ENCODE assay signal across 19 cellular contexts in genomic region chr17:58997756-58998553, GRCh38.
DNase-seq lines count a peak whose midpoint lies in the region; ATAC-seq lines count a peak whose summit lies in the region.
"Had no signal": no experiment of that assay in that cellular context is flagged by ENCODE, and none has a peak within 500 bp of the region (broad histone marks: within the 10 kb centered on the region; RNA-seq: fewer than 3 reads in every experiment).

No MANE protein-coding gene starts in this region.

- H3K27ac ChIP-seq in BLaER1 treated with 17β-estradiol and CSF1 and Interleukin-3, amounts not matched to agents 10 nM and 100 nM: peak overlapping the region; percentile 8 to 79 (median 71); a peak in 21 of 22 replicates
- H3K27ac ChIP-seq in GM23248: no peak overlapping the region
- H3K27ac ChIP-seq: ascending aorta had no signal

- H3K9me3 ChIP-seq in BLaER1 treated with 17β-estradiol and CSF1 and Interleukin-3, amounts not matched to agents 10 nM and 100 nM (replicated peaks in 1 of 11): no peaks in the 10 kb centered on the region
- H3K9me3 ChIP-seq in GM23248 (ENCODE audit: low read depth): no peaks in the 10 kb centered on the region
- H3K9me3 ChIP-seq: ascending aorta, esophagus squamous epithelium had no signal

- peak overlapping the region; percentile 70 for H3K27ac Mint-ChIP-seq in central memory CD8-positive, alpha-beta T cell (ENCODE audit: low read depth)
- peak overlapping the region in 5 of 6 donors; percentile 23 to 81 (median 51) for H3K27ac Mint-ChIP-seq in naive B cell
- H3K27ac Mint-ChIP-seq: mesothelial cell of epicardium had no signal

- H4K20me1 ChIP-seq in BLaER1 treated with 17β-estradiol and CSF1 and Interleukin-3, amounts not matched to agents 10 nM and 100 nM: no peaks in the 10 kb centered on the region
- no peaks in the 10 kb centered on the region for H4K20me1 ChIP-seq in GM23248 (ENCODE audit: insufficient read depth)

- peaks cover 59 to 83% (median 74%) of the 10 kb centered on the region in 10 experiments for H3K4me1 ChIP-seq in BLaER1 treated with 17β-estradiol and CSF1 and Interleukin-3, amounts not matched to agents 10 nM and 100 nM
- peaks cover 8% of the 10 kb centered on the region; the same call in 1 of the 2 replicates for H3K4me1 ChIP-seq in GM23248 (ENCODE audit: insufficient read depth)

- in situ Hi-C loops in GM23248 (cut with MboI): loop anchor here (10.0 kb wide), 1 partner anchor 293 kb away; no protein-coding TSS in a partner anchor

- no peaks in the 10 kb centered on the region for H3K27me3 ChIP-seq in BLaER1 treated with 17β-estradiol and CSF1 and Interleukin-3, amounts not matched to agents 10 nM and 100 nM
- no peaks in the 10 kb centered on the region for H3K27me3 ChIP-seq in GM23248 (replicated peaks; ENCODE audit: insufficient read depth)
- H3K27me3 ChIP-seq: ascending aorta, dorsolateral prefrontal cortex, esophagus squamous epithelium had no signal

- H3K4me1 Mint-ChIP-seq in central memory CD8-positive, alpha-beta T cell: peaks cover 7% of the 10 kb centered on the region
- peaks cover 7 to 21% (median 16%) of the 10 kb centered on the region in 3 donors for H3K4me1 Mint-ChIP-seq in naive B cell

- no peaks in the 10 kb centered on the region for H3K27me3 Mint-ChIP-seq in central memory CD8-positive, alpha-beta T cell
- H3K27me3 Mint-ChIP-seq in naive B cell: no peaks in the 10 kb centered on the region

- DNase-seq in GM23248 (peak; percentile 7), naive B cell (no peak), nucleus accumbens (lab: John Stamatoyannopoulos, UW) (no peak), NCI-H1092 (lab: John Stamatoyannopoulos, UW) (no peak)
- no peak for DNase-seq in central memory CD8-positive, alpha-beta T cell (ENCODE audit: low spot score in 2 of 2)
- DNase-seq: activated effector memory CD4-positive, alpha-beta T cell treated with anti-CD3 and anti-CD28 coated beads, Interleukin-2, amount 50 U/mL, for 16 hours; dorsolateral prefrontal cortex; esophagus squamous epithelium; head of caudate nucleus; immature natural killer cell; KBM-7; NCI-H1105; NCI-H526; substantia nigra had no signal

- ATAC-seq in central memory CD8-positive, alpha-beta T cell (replicated peaks; ENCODE audit: extremely low read depth, poor library complexity, severe bottlenecking): no peak
- ATAC-seq in naive B cell (ENCODE audit: low read depth in 2 of 2) (no peak), GM21825 (IDR thresholded peaks at IDR 0.05; ENCODE audit: unreplicated experiment) (no peak)
- ATAC-seq: sciatic nerve had no signal

- peaks cover 2 to 34% (median 20%) of the 10 kb centered on the region in 11 experiments; a peak in 16 of 22 replicates for H3K36me3 ChIP-seq in BLaER1 treated with 17β-estradiol and CSF1 and Interleukin-3, amounts not matched to agents 10 nM and 100 nM
- H3K36me3 ChIP-seq in GM23248 (ENCODE audit: low read depth): peaks cover 4% of the 10 kb centered on the region; the same call in 1 of the 2 replicates

- no peaks in the 10 kb centered on the region for H3K9me3 Mint-ChIP-seq in central memory CD8-positive, alpha-beta T cell
- no peaks in the 10 kb centered on the region for H3K9me3 Mint-ChIP-seq in naive B cell
- H3K9me3 Mint-ChIP-seq: immature natural killer cell, mesothelial cell of epicardium had no signal

- no peak overlapping the region for H2AFZ ChIP-seq in GM23248

- no peak overlapping the region for H3K4me3 ChIP-seq in BLaER1 treated with 17β-estradiol and CSF1 and Interleukin-3, amounts not matched to agents 10 nM and 100 nM
- no peak overlapping the region for H3K4me3 ChIP-seq in GM23248
- H3K4me3 ChIP-seq: ascending aorta, dorsolateral prefrontal cortex, esophagus squamous epithelium had no signal

- whole genome bisulfite sequencing in GM23248 (ENCODE audit: low coverage in 1 of 2, low lambda C conversion rate in 2 of 2, missing lambda C conversion rate in 2 of 2), 2 experiments: 83 to 88% methylated on average over 7 of the region's 7 CpGs

- no peak overlapping the region for H3K4me3 Mint-ChIP-seq in central memory CD8-positive, alpha-beta T cell
- no peak overlapping the region for H3K4me3 Mint-ChIP-seq in naive B cell
- H3K4me3 Mint-ChIP-seq: immature natural killer cell, mesothelial cell of epicardium had no signal

- H3K4me2 ChIP-seq in BLaER1 treated with 17β-estradiol and CSF1 and Interleukin-3, amounts not matched to agents 10 nM and 100 nM: peak overlapping the region; percentile 60 to 89 (median 74)
- no peak overlapping the region for H3K4me2 ChIP-seq in GM23248 (ENCODE audit: unreplicated experiment)

- no peaks in the 10 kb centered on the region for H3K79me2 ChIP-seq in GM23248 (ENCODE audit: insufficient read depth)

- H3K9ac ChIP-seq in BLaER1 treated with 17β-estradiol and CSF1 and Interleukin-3, amounts not matched to agents 10 nM and 100 nM: peak overlapping the region; percentile 3 to 70 (median 53); a peak in 17 of 22 replicates
- H3K9ac ChIP-seq in GM23248: no peak overlapping the region

- peaks cover 11% of the 10 kb centered on the region for H3K36me3 Mint-ChIP-seq in central memory CD8-positive, alpha-beta T cell (ENCODE audit: insufficient read depth)
- H3K36me3 Mint-ChIP-seq in naive B cell: peaks cover 8 to 15% of the 10 kb centered on the region in 2 donors

- no peaks in the 10 kb centered on the region for H3K9me2 ChIP-seq in GM23248 (ENCODE audit: insufficient read depth)

- H3F3A ChIP-seq in GM23248 (ENCODE audit: insufficient read depth): no peaks in the 10 kb centered on the region
